ENCODE assay signal across 29 cellular contexts in the genomic region with DNA sequence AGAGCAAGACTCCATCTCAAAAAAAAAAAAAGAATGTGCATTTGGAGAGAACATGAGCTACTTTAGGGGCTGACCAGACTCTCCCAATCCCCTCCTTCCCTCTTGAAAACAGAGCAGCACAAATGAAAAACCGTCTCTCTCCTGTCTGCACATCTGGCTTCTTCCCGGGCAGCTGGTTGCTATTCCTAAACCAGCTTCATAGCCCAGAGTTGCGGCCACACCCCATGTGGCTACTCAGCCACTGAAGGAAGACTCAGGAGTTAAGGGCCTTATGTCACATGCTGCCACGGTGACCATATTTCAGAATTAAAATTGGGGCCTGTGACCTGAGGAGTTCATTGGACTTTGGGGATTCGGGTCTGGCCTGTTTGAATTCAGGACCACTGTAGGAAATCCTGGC.
"Had no signal": no experiment of that assay in that cellular context is flagged by ENCODE, and none has a peak within 500 bp of the region (broad histone marks: within the 10 kb centered on the region; RNA-seq: fewer than 3 reads in every experiment).

No MANE protein-coding gene starts in this region.

- H3K27ac ChIP-seq: coronary artery, esophagus squamous epithelium, gastrocnemius medialis, neural progenitor cell, parathyroid adenoma, right atrium auricular region, testis, tibial nerve, upper lobe of left lung had no signal

- FAIRE-seq: endothelial cell of umbilical vein, keratinocyte, urothelium cell line had no signal

- H3K36me3 Mint-ChIP-seq: natural killer cell treated with Interleukin-12 subunit alpha and Interleukin-12 subunit beta and Interleukin-15 and Interleukin-18, amount 100 ng/mL, for 72 hours; stimulated activated effector memory CD8-positive, alpha-beta T cell treated with anti-CD3 and anti-CD28 coated beads, Interleukin-12 subunit alpha, Interleukin-12 subunit beta, amount 100 ng/mL, for 72 hours had no signal

- H3K27ac Mint-ChIP-seq: memory B cell; naive B cell; natural killer cell treated with Interleukin-12 subunit alpha and Interleukin-12 subunit beta and Interleukin-15 and Interleukin-18, amount 100 ng/mL, for 72 hours; neural progenitor cell; progenitor cell of endocrine pancreas; stimulated activated effector memory CD8-positive, alpha-beta T cell treated with anti-CD3 and anti-CD28 coated beads, Interleukin-12 subunit alpha, Interleukin-12 subunit beta, amount 100 ng/mL, for 72 hours had no signal

- H3K27me3 Mint-ChIP-seq: memory B cell; naive B cell; natural killer cell treated with Interleukin-12 subunit alpha and Interleukin-12 subunit beta and Interleukin-15 and Interleukin-18, amount 100 ng/mL, for 72 hours; progenitor cell of endocrine pancreas had no signal

- H3K9me3 ChIP-seq: esophagus squamous epithelium, gastrocnemius medialis, right atrium auricular region, testis, tibial nerve, upper lobe of left lung had no signal

- H3K27me3 ChIP-seq: esophagus squamous epithelium, gastrocnemius medialis, neural progenitor cell, right atrium auricular region, testis, tibial nerve, upper lobe of left lung had no signal

- H3K36me3 ChIP-seq: gastrocnemius medialis, neural progenitor cell, right atrium auricular region had no signal

- H3K4me3 Mint-ChIP-seq: memory B cell; naive B cell; natural killer cell treated with Interleukin-12 subunit alpha and Interleukin-12 subunit beta and Interleukin-15 and Interleukin-18, amount 100 ng/mL, for 72 hours; stimulated activated effector memory CD8-positive, alpha-beta T cell treated with anti-CD3 and anti-CD28 coated beads, Interleukin-12 subunit alpha, Interleukin-12 subunit beta, amount 100 ng/mL, for 72 hours had no signal

- H3K4me3 ChIP-seq: coronary artery, esophagus squamous epithelium, gastrocnemius medialis, lung, neural progenitor cell, right atrium auricular region, smooth muscle cell, testis, tibial nerve, upper lobe of left lung had no signal

- H3K9me3 Mint-ChIP-seq: memory B cell; naive B cell; natural killer cell treated with Interleukin-12 subunit alpha and Interleukin-12 subunit beta and Interleukin-15 and Interleukin-18, amount 100 ng/mL, for 72 hours; neural progenitor cell; stimulated activated effector memory CD8-positive, alpha-beta T cell treated with anti-CD3 and anti-CD28 coated beads, Interleukin-12 subunit alpha, Interleukin-12 subunit beta, amount 100 ng/mL, for 72 hours had no signal

- DNase-seq: dermis blood vessel endothelial cell; effector memory CD4-positive, alpha-beta T cell; erythroblast; esophagus squamous epithelium; gastrocnemius medialis; head of caudate nucleus; left ventricle myocardium superior; naive B cell; stimulated activated CD4-positive, alpha-beta T cell treated with anti-CD3 and anti-CD28 coated beads, Interleukin-2, amount 100 ng/mL, for 24 hours; stimulated activated CD4-positive, alpha-beta T cell treated with anti-CD3 and anti-CD28 coated beads, Interleukin-4, amount 100 ng/mL, for 24 hours; stimulated activated naive CD8-positive, alpha-beta T cell treated with anti-CD3 and anti-CD28 coated beads, Interleukin-15, Interleukin-2, amounts not matched to agents 100 U/mL and 50 U/mL, for 24 hours; substantia nigra; testis had no signal

- H3K4me1 ChIP-seq: esophagus squamous epithelium, gastrocnemius medialis, parathyroid adenoma, right atrium auricular region, testis, tibial nerve, upper lobe of left lung had no signal

- ATAC-seq: gastrocnemius medialis; left ventricle myocardium superior; natural killer cell treated with Interleukin-12 subunit alpha and Interleukin-12 subunit beta and Interleukin-15 and Interleukin-18, amount 100 ng/mL, for 72 hours; sciatic nerve; stimulated activated effector memory CD8-positive, alpha-beta T cell treated with anti-CD3 and anti-CD28 coated beads, Interleukin-12 subunit alpha, Interleukin-12 subunit beta, amount 100 ng/mL, for 72 hours; stimulated activated naive CD8-positive, alpha-beta T cell treated with anti-CD3 and anti-CD28 coated beads, Interleukin-15, Interleukin-2, amounts not matched to agents 100 U/mL and 50 U/mL, for 24 hours had no signal

- H3K4me1 Mint-ChIP-seq: memory B cell; stimulated activated effector memory CD8-positive, alpha-beta T cell treated with anti-CD3 and anti-CD28 coated beads, Interleukin-12 subunit alpha, Interleukin-12 subunit beta, amount 100 ng/mL, for 72 hours had no signal
